In genomic region chr9:90950600-90950999, GRCh38 we compare ENCODE assay signal across 22 cellular contexts.
"Had no signal": no experiment of that assay in that cellular context is flagged by ENCODE, and none has a peak within 500 bp of the region (broad histone marks: within the 10 kb centered on the region; RNA-seq: fewer than 3 reads in every experiment).

No MANE protein-coding gene starts in this region.

- H3K4me3 Mint-ChIP-seq: activated CD8-positive, alpha-beta memory T cell treated with anti-CD3 and anti-CD28 coated beads, Interleukin-2, amount 10 ng/mL, durations not matched to agents 7 days and 5 days; activated naive CD8-positive, alpha-beta T cell treated with anti-CD3 and anti-CD28 coated beads, Interleukin-2, amount 50 U/mL, for 24 hours; activated T-cell treated with anti-CD3 and anti-CD28 coated beads, Interleukin-2, amount 50 U/mL, for 24 hours; activated T-helper 1 cell treated with anti-CD3 and anti-CD28 coated beads, Interleukin-12 subunit alpha, Interleukin-12 subunit beta, Interleukin-2, Interleukin-4 antibody, amounts not matched to agents 30 ng/mL and 10 ng/mL and 1 ng/mL, durations not matched to agents 14 hours and 24 hours and 36 hours; T-helper 17 cell; WTC11 had no signal

- DNase-seq: activated CD4-positive, alpha-beta T cell treated with anti-CD3 and anti-CD28 coated beads for 48 hours; activated CD4-positive, alpha-beta T cell treated with anti-CD3 and anti-CD28 coated beads, Interleukin-2, amount 50 U/mL, for 48 hours; activated CD4-positive, CD25-positive, alpha-beta regulatory T cell treated with anti-CD3 and anti-CD28 coated beads, Interleukin-2, amount 50 U/mL, for 72 hours; activated CD8-positive, alpha-beta memory T cell treated with anti-CD3 and anti-CD28 coated beads, Interleukin-2, amount 10 ng/mL, durations not matched to agents 7 days and 5 days; activated effector memory CD4-positive, alpha-beta T cell treated with anti-CD3 and anti-CD28 coated beads, Interleukin-2, amount 50 U/mL, for 16 hours; activated naive CD4-positive, alpha-beta T cell treated with Interleukin-2 at 50 U/mL for 16 hours; activated naive CD8-positive, alpha-beta T cell treated with anti-CD3 and anti-CD28 coated beads, Interleukin-2, amount 50 U/mL, for 24 hours; activated T-cell treated with anti-CD3 and anti-CD28 coated beads, Interleukin-2, amount 50 U/mL, for 24 hours; cerebellar nuclear complex; Kasumi-1; KBM-7; NCI-H1105 treated with DMSO at 0.1 percent for 48 hours; NCI-H1930; NCI-H446 treated with DMSO at 0.1 percent for 48 hours; NCI-H524 treated with DMSO at 0.1 percent for 48 hours; NCI-H82; SIG-M5; T-helper 17 cell; T-helper 9 cell had no signal

- H3K4me1 Mint-ChIP-seq: activated CD8-positive, alpha-beta memory T cell treated with anti-CD3 and anti-CD28 coated beads, Interleukin-2, amount 10 ng/mL, durations not matched to agents 7 days and 5 days had no signal

- H3K27ac Mint-ChIP-seq: activated CD8-positive, alpha-beta memory T cell treated with anti-CD3 and anti-CD28 coated beads, Interleukin-2, amount 10 ng/mL, durations not matched to agents 7 days and 5 days; activated naive CD4-positive, alpha-beta T cell treated with anti-CD3 and anti-CD28 coated beads, Interleukin-2, amount 50 U/mL, for 72 hours; activated naive CD8-positive, alpha-beta T cell treated with anti-CD3 and anti-CD28 coated beads, Interleukin-2, amount 50 U/mL, for 24 hours; activated T-cell treated with anti-CD3 and anti-CD28 coated beads, Interleukin-2, amount 50 U/mL, for 24 hours; activated T-helper 1 cell treated with anti-CD3 and anti-CD28 coated beads, Interleukin-12 subunit alpha, Interleukin-12 subunit beta, Interleukin-2, Interleukin-4 antibody, amounts not matched to agents 30 ng/mL and 10 ng/mL and 1 ng/mL, durations not matched to agents 14 hours and 24 hours and 36 hours; T-helper 17 cell; WTC11 had no signal

- H3K36me3 Mint-ChIP-seq: activated CD8-positive, alpha-beta memory T cell treated with anti-CD3 and anti-CD28 coated beads, Interleukin-2, amount 10 ng/mL, durations not matched to agents 7 days and 5 days; activated naive CD4-positive, alpha-beta T cell treated with anti-CD3 and anti-CD28 coated beads, Interleukin-2, amount 50 U/mL, for 72 hours; WTC11 had no signal

- H3K9me3 Mint-ChIP-seq: activated naive CD4-positive, alpha-beta T cell treated with anti-CD3 and anti-CD28 coated beads, Interleukin-2, amount 50 U/mL, for 72 hours; activated naive CD8-positive, alpha-beta T cell treated with anti-CD3 and anti-CD28 coated beads, Interleukin-2, amount 50 U/mL, for 24 hours; activated T-cell treated with anti-CD3 and anti-CD28 coated beads, Interleukin-2, amount 50 U/mL, for 24 hours; activated T-helper 1 cell treated with anti-CD3 and anti-CD28 coated beads, Interleukin-12 subunit alpha, Interleukin-12 subunit beta, Interleukin-2, Interleukin-4 antibody, amounts not matched to agents 30 ng/mL and 10 ng/mL and 1 ng/mL, durations not matched to agents 14 hours and 24 hours and 36 hours; WTC11 had no signal
